ENCODE assay signal across 9 cellular contexts in genomic region chr17:8753976-8754440, GRCh38. TPM values are rescaled to one million over a fixed set of nuclear protein-coding genes. Genes with fewer than 3 reads are reported as not detected.
DNase-seq lines count a peak whose midpoint lies in the region; ATAC-seq and TF ChIP-seq lines count a peak whose summit lies in the region.
"Had no signal": no experiment of that assay in that cellular context is flagged by ENCODE, and none has a peak within 500 bp of the region (broad histone marks: within the 10 kb centered on the region; RNA-seq: fewer than 3 reads in every experiment).

No MANE protein-coding gene starts in this region.

- peaks cover 13 to 31% of the 10 kb centered on the region in 2 donors for H3K27me3 Mint-ChIP-seq in CD8-positive, alpha-beta memory T cell

- intact Hi-C loops in OCI-LY7 (cut with micrococcal nuclease; ENCODE audit: unreplicated experiment) = loop anchor here (10.0 kb wide), 1 partner anchor 241 kb away; no protein-coding TSS in a partner anchor

- no peaks in the 10 kb centered on the region for H3K4me1 ChIP-seq in OCI-LY7 (ENCODE audit: insufficient read depth, low read length, poor library complexity, severe bottlenecking)
- no peaks in the 10 kb centered on the region for H3K4me1 ChIP-seq in CD8-positive, alpha-beta memory T cell (ENCODE audit: insufficient read depth, low read length)

- no peaks in the 10 kb centered on the region for H3K36me3 ChIP-seq in OCI-LY7 (ENCODE audit: insufficient read depth, low read length)
- no peaks in the 10 kb centered on the region for H3K36me3 ChIP-seq in CD8-positive, alpha-beta memory T cell (ENCODE audit: insufficient read depth, low read length)

- no TSS peak for BruUV-seq in OCI-LY7 (replicated peaks; lab: Mats Ljungman, UMichigan)

- H3K9me3 ChIP-seq in OCI-LY7 (ENCODE audit: low read length) = no peaks in the 10 kb centered on the region
- no peaks in the 10 kb centered on the region for H3K9me3 ChIP-seq in CD8-positive, alpha-beta memory T cell (ENCODE audit: low read length)

- no peak for ATAC-seq in GM21515 (IDR thresholded peaks at IDR 0.05; ENCODE audit: unreplicated experiment)

- no peaks in the 10 kb centered on the region for H3K79me2 ChIP-seq in OCI-LY7 (ENCODE audit: insufficient read depth, low read depth, low read length)

- no peak overlapping the region for H3K4me3 ChIP-seq in GM12875 (ENCODE audit: low read depth, low read length)
- H3K4me3 ChIP-seq in OCI-LY7 (ENCODE audit: low read depth, low read length, poor library complexity, severe bottlenecking) = no peak overlapping the region
- H3K4me3 ChIP-seq in CD8-positive, alpha-beta memory T cell (ENCODE audit: low read length) = no peak overlapping the region

- H3K4me3 Mint-ChIP-seq in CD8-positive, alpha-beta memory T cell = no peak overlapping the region

- no peaks in the 10 kb centered on the region for H3K27me3 ChIP-seq in CD8-positive, alpha-beta memory T cell (ENCODE audit: insufficient read depth, low read length, poor library complexity, severe bottlenecking)

- H3K9me2 ChIP-seq in OCI-LY7 (ENCODE audit: insufficient read depth, low read length) = no peaks in the 10 kb centered on the region

- no peak overlapping the region for H3K27ac Mint-ChIP-seq in CD8-positive, alpha-beta memory T cell

- no peaks in the 10 kb centered on the region for H3K4me1 Mint-ChIP-seq in CD8-positive, alpha-beta memory T cell

- H3K27ac ChIP-seq in OCI-LY7 (ENCODE audit: low read depth, low read length, poor library complexity, severe bottlenecking) = no peak overlapping the region
- H3K27ac ChIP-seq in CD8-positive, alpha-beta memory T cell (ENCODE audit: low read depth, low read length) = no peak overlapping the region

- no peak overlapping the region for H3K4me2 ChIP-seq in OCI-LY7 (ENCODE audit: low read length)

- DNase-seq in A172 (ENCODE audit: low spot score) (peak; percentile 21), OCI-LY7 (ENCODE audit: low spot score) (peak; percentile 44), fibroblast of peridontal ligament (ENCODE audit: extremely low read depth) (peak; percentile 10), occipital lobe (lab: John Stamatoyannopoulos, UW) (no peak)
- no peak for DNase-seq in CD8-positive, alpha-beta memory T cell
- DNase-seq in activated CD4-positive, alpha-beta T cell treated with anti-CD3 and anti-CD28 coated beads, Interleukin-2, amount 50 U/mL, for 4 hours = no peak
- DNase-seq: NCI-H187 treated with DMSO at 0.1 percent for 48 hours had no signal

- POLR2A ChIA-PET in OCI-LY7 (lab: Charles Lee) = no interaction called here
- POLR2A ChIA-PET in CD8-positive, alpha-beta memory T cell (lab: Charles Lee) = no interaction called here

- H2AFZ ChIP-seq in OCI-LY7 (ENCODE audit: low read length) = no peak overlapping the region

- H3K36me3 Mint-ChIP-seq in CD8-positive, alpha-beta memory T cell = peaks cover 0 to 3% (median 0%) of the 10 kb centered on the region in 3 donors

- no peaks in the 10 kb centered on the region for H3K9me3 Mint-ChIP-seq in CD8-positive, alpha-beta memory T cell

- peak; percentile 49; the same call in 1 of the 2 replicates for TF ChIP-seq CTCF in GM12875 (IDR thresholded peaks at IDR 0.05; ENCODE audit: borderline replicate concordance, insufficient read depth, low read depth, low read length)
- TF ChIP-seq CTCF in OCI-LY7 (conservative IDR thresholded peaks at IDR 0.05; ENCODE audit: low read length) = peak; percentile 80

- H4K20me1 ChIP-seq in OCI-LY7 (ENCODE audit: insufficient read depth, low read length) = no peaks in the 10 kb centered on the region

- CTCF ChIA-PET in OCI-LY7 (lab: Charles Lee; ENCODE audit: unreplicated experiment) = no interaction called here
- CTCF ChIA-PET in CD8-positive, alpha-beta memory T cell (lab: Charles Lee) = interaction anchor here (1.3 to 2.3 kb wide), 2 partner anchors 244 kb away, joined by 4 to 10 read pairs; no protein-coding TSS in a partner anchor

RNA-seq across cellular contexts. Expression of gene SPDYE4, which starts 4.3 kb away (rescaled TPM):
- not detected in 2 replicates for total RNA-seq in A172 (2014; rRNA removed; shearing (Covaris generic))
- total RNA-seq in OCI-LY7 (2014; rRNA removed; shearing (Covaris generic)) = not detected in 2 replicates
- not detected in 2 replicates for total RNA-seq in OCI-LY7 (2022)
- total RNA-seq in CD8-positive, alpha-beta memory T cell = not detected
- polyA plus RNA-seq in CD8-positive, alpha-beta memory T cell = not detected
- total RNA-seq in occipital lobe = not detected

RNA-seq across cellular contexts. Expression of gene CCDC42, which starts 9.4 kb away (rescaled TPM):
- not detected in 2 replicates for total RNA-seq in A172 (2014; rRNA removed; shearing (Covaris generic))
- total RNA-seq in OCI-LY7 (2014; rRNA removed; shearing (Covaris generic)) = not detected in 2 replicates
- total RNA-seq in OCI-LY7 (2022) (0.40 and 0.50 TPM in 2 replicates), occipital lobe (not detected)
- under 1 TPM; 0.22 to 0.31 TPM for total RNA-seq in CD8-positive, alpha-beta memory T cell
- not detected for polyA plus RNA-seq in CD8-positive, alpha-beta memory T cell

RNA-seq across cellular contexts. Expression of gene MFSD6L, which starts 45.2 kb away (rescaled TPM):
- not detected in 2 replicates for total RNA-seq in A172 (2014; rRNA removed; shearing (Covaris generic))
- total RNA-seq in OCI-LY7 (2014; rRNA removed; shearing (Covaris generic)) = not detected in 2 replicates
- not detected in 2 replicates for total RNA-seq in OCI-LY7 (2022)
- total RNA-seq in CD8-positive, alpha-beta memory T cell = not detected
- polyA plus RNA-seq in CD8-positive, alpha-beta memory T cell = not detected
- 0.16 TPM for total RNA-seq in occipital lobe

Comparison
In these comparisons a context has a peak if more than half of its experiments do, and no peak if none do; other contexts are left out.
1. DNase-seq: peak in A172 (single experiment), OCI-LY7 (single experiment) and fibroblast of peridontal ligament (single experiment); none in CD8-positive, alpha-beta memory T cell (0 of 5), occipital lobe (single experiment) and activated CD4-positive, alpha-beta T cell treated with anti-CD3 and anti-CD28 coated beads, Interleukin-2, amount 50 U/mL, for 4 hours (0 of 2).